ENCODE assay signal across 22 cellular contexts in genomic region chr4:38330321-38330720, GRCh38.
"Had no signal": no experiment of that assay in that cellular context is flagged by ENCODE, and none has a peak within 500 bp of the region (broad histone marks: within the 10 kb centered on the region; RNA-seq: fewer than 3 reads in every experiment).

No MANE protein-coding gene starts in this region.

- H3K27me3 ChIP-seq: brain microvascular endothelial cell, esophagus squamous epithelium, hepatocyte, ovary, right lobe of liver had no signal

- H3K4me3 ChIP-seq: esophagus squamous epithelium, hepatocyte, ovary, right lobe of liver, smooth muscle cell had no signal

- H3K36me3 Mint-ChIP-seq: WTC11 had no signal

- H3K9me3 ChIP-seq: esophagus squamous epithelium, ovary, right lobe of liver had no signal

- H3K9me3 Mint-ChIP-seq: central memory CD8-positive, alpha-beta T cell had no signal

- ATAC-seq: activated CD8-positive, alpha-beta T cell treated with anti-CD3 and anti-CD28 coated beads, Interleukin-2, amount 10 ng/mL, durations not matched to agents 7 days and 5 days; left lobe of liver; WTC11 had no signal

- FAIRE-seq: endothelial cell of umbilical vein had no signal

- H3K27ac ChIP-seq: brain microvascular endothelial cell, esophagus squamous epithelium, hepatocyte, ovary, right lobe of liver had no signal

- H3K36me3 ChIP-seq: brain microvascular endothelial cell, esophagus squamous epithelium, ovary, right lobe of liver had no signal

- H3K4me3 Mint-ChIP-seq: activated CD8-positive, alpha-beta T cell treated with anti-CD3 and anti-CD28 coated beads, Interleukin-2, amount 10 ng/mL, durations not matched to agents 7 days and 5 days; activated naive CD8-positive, alpha-beta T cell treated with anti-CD3 and anti-CD28 coated beads for 36 hours; central memory CD8-positive, alpha-beta T cell; stimulated activated naive CD8-positive, alpha-beta T cell treated with anti-CD3 and anti-CD28 coated beads, Interleukin-15, Interleukin-2, amounts not matched to agents 100 ng/mL and 50 ng/mL, for 24 hours; WTC11 had no signal

- H3K27ac Mint-ChIP-seq: activated CD8-positive, alpha-beta T cell treated with anti-CD3 and anti-CD28 coated beads, Interleukin-2, amount 10 ng/mL, durations not matched to agents 7 days and 5 days; activated naive CD8-positive, alpha-beta T cell treated with anti-CD3 and anti-CD28 coated beads for 36 hours; stimulated activated naive CD8-positive, alpha-beta T cell treated with anti-CD3 and anti-CD28 coated beads, Interleukin-15, Interleukin-2, amounts not matched to agents 100 ng/mL and 50 ng/mL, for 24 hours; WTC11 had no signal

- DNase-seq: activated CD4-positive, alpha-beta T cell treated with anti-CD3 and anti-CD28 coated beads for 4 hours; activated CD8-positive, alpha-beta memory T cell treated with anti-CD3 and anti-CD28 coated beads, Interleukin-2, amount 50 U/mL, for 4 hours; activated CD8-positive, alpha-beta T cell treated with anti-CD3 and anti-CD28 coated beads, Interleukin-2, amount 10 ng/mL, durations not matched to agents 7 days and 5 days; activated effector memory CD4-positive, alpha-beta T cell treated with anti-CD3 and anti-CD28 coated beads, Interleukin-2, amount 50 U/mL, for 16 hours; activated naive CD8-positive, alpha-beta T cell treated with anti-CD3 and anti-CD28 coated beads for 36 hours; activated T-cell treated with anti-CD3 and anti-CD28 coated beads, Interleukin-2, amount 50 U/mL, for 48 hours; brain microvascular endothelial cell; cortex of kidney; effector CD8-positive, alpha-beta T cell; esophagus squamous epithelium; islet precursor cell; ovary; right lobe of liver; stimulated activated CD4-positive, alpha-beta T cell treated with anti-CD3 and anti-CD28 coated beads, Interleukin-4, amount 100 ng/mL, for 4 hours; stimulated activated CD8-positive, alpha-beta memory T cell treated with anti-CD3 and anti-CD28 coated beads, Interleukin-4, amount 100 ng/mL, for 48 hours had no signal

- H3K27me3 Mint-ChIP-seq: activated naive CD8-positive, alpha-beta T cell treated with anti-CD3 and anti-CD28 coated beads for 36 hours; central memory CD8-positive, alpha-beta T cell; stimulated activated naive CD8-positive, alpha-beta T cell treated with anti-CD3 and anti-CD28 coated beads, Interleukin-15, Interleukin-2, amounts not matched to agents 100 ng/mL and 50 ng/mL, for 24 hours had no signal
